ENCODE assay signal across 8 cellular contexts in genomic region chr9:131125038-131125287, GRCh38. TPM values are rescaled to one million over a fixed set of nuclear protein-coding genes. Genes with fewer than 3 reads are reported as not detected.
DNase-seq lines count a peak whose midpoint lies in the region; ATAC-seq and TF ChIP-seq lines count a peak whose summit lies in the region.

No MANE protein-coding gene starts in this region.

- ATAC-seq in HG03039 (IDR thresholded peaks at IDR 0.05; ENCODE audit: unreplicated experiment) (peak; percentile 1), lung (ENCODE audit: insufficient read depth, low FRiP score) (no peak), GM19463 (IDR thresholded peaks at IDR 0.05; ENCODE audit: unreplicated experiment) (no peak), HG02884 (IDR thresholded peaks at IDR 0.05; ENCODE audit: unreplicated experiment) (no peak)

- no peaks in the 10 kb centered on the region for H3K4me1 ChIP-seq in lung (ENCODE audit: control insufficient read depth in 2 of 2, insufficient read depth in 2 of 2, low read length in 2 of 2)

- peaks cover 23% of the 10 kb centered on the region for H3K36me3 ChIP-seq in brain microvascular endothelial cell (replicated peaks)
- peaks cover 9 to 11% of the 10 kb centered on the region in 2 donors for H3K36me3 ChIP-seq in lung (ENCODE audit: control insufficient read depth in 2 of 2, insufficient read depth in 2 of 2, low read length in 2 of 2)

- WGBS in lung, 2 donors: 1 to 2% methylated on average over 7 of the region's 7 CpGs

- in situ Hi-C loops in brain microvascular endothelial cell (cut with HindIII; ENCODE audit: low pct_ligation_motif_present, low sequenced_read_pairs): no loop called here

- H3K27me3 ChIP-seq in brain microvascular endothelial cell (replicated peaks) (no peaks in the 10 kb centered on the region), lung (ENCODE audit: control insufficient read depth, insufficient read depth) (no peaks in the 10 kb centered on the region)

- TF ChIP-seq CTCF in 22Rv1 (IDR thresholded peaks at IDR 0.05): no peak
- no peak for TF ChIP-seq CTCF in brain microvascular endothelial cell (IDR thresholded peaks at IDR 0.05; ENCODE audit: low read depth, low read length, missing control alignments)
- no peak for TF ChIP-seq CTCF in lung (IDR thresholded peaks at IDR 0.05; ENCODE audit: control extremely low read depth, extremely low read depth)

- H3K27ac ChIP-seq in 22Rv1 (peak overlapping the region; percentile 94), brain microvascular endothelial cell (peak overlapping the region; percentile 52), lung (ENCODE audit: low read depth in 1 of 2, low read length in 1 of 2) (peak overlapping the region; percentile 73 to 81)

- no peaks in the 10 kb centered on the region for H3K9me3 ChIP-seq in lung (ENCODE audit: control insufficient read depth in 2 of 2, insufficient read depth in 1 of 2, low read length in 1 of 2)

- peak overlapping the region; percentile 99 for H3K4me3 ChIP-seq in brain microvascular endothelial cell (ENCODE audit: low read depth, low read length)
- peak overlapping the region; percentile 33 for H3K4me3 ChIP-seq in lung

- DNase-seq in brain microvascular endothelial cell: no peak
- DNase-seq in lung (ENCODE audit: low spot score): no peak
- no peak for DNase-seq in NOMO-1 (lab: John Stamatoyannopoulos, UW; ENCODE audit: unreplicated experiment in 2 of 2)
- no peak for DNase-seq in NCI-H526 (lab: John Stamatoyannopoulos, UW)

RNA-seq across cellular contexts. Expression of gene NUP214, which starts 0.4 kb away (rescaled TPM):
- 10 to 100 TPM; 48.0 to 60.7 TPM for total RNA-seq in lung
- 10 to 100 TPM; 23.5 to 27.5 TPM for polyA plus RNA-seq in lung

RNA-seq across cellular contexts. Expression of gene AIF1L, which starts 28.6 kb away (rescaled TPM):
- 10 to 100 TPM in 1 of 2 donors, 1 to 10 TPM in 1; 9.3 to 16.5 TPM for total RNA-seq in lung
- polyA plus RNA-seq in lung: 1 to 10 TPM; 3.2 to 4.5 TPM
